Comparison of ENCODE assay signal across 8 cellular contexts in the genomic region with DNA sequence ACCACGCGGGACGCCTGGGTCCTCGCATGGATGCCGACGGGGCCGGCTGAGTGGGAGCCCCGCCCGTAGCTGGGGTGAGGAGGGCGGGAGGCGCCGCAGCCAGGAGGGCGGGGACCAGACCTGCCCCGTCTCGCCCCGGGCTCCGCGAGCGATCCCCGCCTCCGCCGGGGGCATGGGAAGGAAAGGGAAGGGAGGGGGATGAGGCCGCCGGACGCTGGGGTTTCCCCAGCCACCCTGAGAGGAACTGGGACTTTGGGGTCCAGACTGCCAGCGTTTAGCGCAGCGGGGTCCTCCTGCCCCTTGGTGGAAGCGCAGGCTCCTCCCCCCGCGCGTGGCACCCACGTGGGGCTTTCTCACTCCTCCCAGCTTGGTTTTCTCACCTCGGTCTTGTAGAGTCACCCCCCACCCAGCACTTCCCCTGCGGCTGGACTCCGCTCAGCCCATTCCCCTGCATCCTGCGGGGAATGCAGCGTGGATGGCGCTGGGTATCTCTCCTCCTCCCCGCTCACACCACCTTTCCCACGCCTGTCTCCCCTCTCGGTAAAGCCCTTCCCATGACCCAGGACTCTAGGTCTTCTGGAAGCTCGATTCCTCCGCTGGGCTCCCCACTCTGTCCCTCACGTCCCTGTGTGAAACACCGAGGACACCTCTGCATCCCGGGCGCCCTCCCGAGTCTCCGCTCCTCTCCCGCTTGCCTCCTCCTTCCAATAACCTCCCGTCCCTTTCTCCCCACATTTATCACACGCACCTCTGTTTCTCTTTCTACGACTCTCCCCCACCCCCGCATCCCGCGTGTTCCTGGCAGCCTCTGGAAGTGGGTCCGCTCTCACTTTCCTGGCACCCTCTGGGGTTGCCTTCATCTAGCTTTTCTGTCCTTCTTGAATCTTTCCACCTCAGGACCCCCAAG. TPM values are rescaled to one million over a fixed set of nuclear protein-coding genes. Genes with fewer than 3 reads are reported as not detected.
A peak's percentile ranks its signal among the peaks of the same experiment; 100 is the strongest.
DNase-seq lines count a peak whose midpoint lies in the region; TF ChIP-seq lines count a peak whose summit lies in the region.

No MANE protein-coding gene starts in this region.

- peaks cover 1% of the 10 kb centered on the region for H3K36me3 Mint-ChIP-seq in neural progenitor cell

- no peaks in the 10 kb centered on the region for H3K9me3 Mint-ChIP-seq in neural progenitor cell

- H3K9me2 ChIP-seq in OCI-LY7 (ENCODE audit: insufficient read depth, low read length), result no peaks in the 10 kb centered on the region

- POLR2A ChIA-PET in OCI-LY7 (lab: Charles Lee), result interaction anchor here (0.6 to 1.7 kb wide), 5 partner anchors 12 to 89 kb away, joined by 3 to 7 read pairs (median 3); partner anchors contain the start of gene B9D2

- TF ChIP-seq CTCF in GM10266 (IDR thresholded peaks at IDR 0.05; ENCODE audit: control insufficient read depth, insufficient read depth, low read depth, missing control alignments) (no peak), HFF-Myc (IDR thresholded peaks at IDR 0.05; ENCODE audit: low read depth, low read length, missing control alignments) (no peak), OCI-LY7 (conservative IDR thresholded peaks at IDR 0.05; ENCODE audit: low read length) (no peak), neural progenitor cell (IDR thresholded peaks at IDR 0.05) (no peak)

- H3K4me3 Mint-ChIP-seq in neural progenitor cell, result peak overlapping the region; percentile 87

- H3K36me3 ChIP-seq in OCI-LY7 (ENCODE audit: insufficient read depth, low read length) (peaks cover 37% of the 10 kb centered on the region), neural progenitor cell (no peaks in the 10 kb centered on the region), stomach smooth muscle (ENCODE audit: control insufficient read depth in 2 of 2, insufficient read depth in 2 of 2, low read length in 2 of 2) (peaks cover 4 to 6% of the 10 kb centered on the region in 2 donors)

- intact Hi-C loops in OCI-LY7 (cut with micrococcal nuclease; ENCODE audit: unreplicated experiment), result loop anchor here (1.0 to 2.0 kb wide), 3 partner anchors 24 to 89 kb away; partner anchors contain the start of gene CCDC97

- peaks cover 53% of the 10 kb centered on the region for H3K27me3 ChIP-seq in neural progenitor cell
- H3K27me3 ChIP-seq in stomach smooth muscle (ENCODE audit: control insufficient read depth in 1 of 2, insufficient read depth in 2 of 2, low read length in 2 of 2), result no peaks in the 10 kb centered on the region

- no TSS peak for BruUV-seq in OCI-LY7 (replicated peaks; lab: Mats Ljungman, UMichigan)

- H3K4me3 ChIP-seq in HFF-Myc (replicated peaks; ENCODE audit: low read depth, low read length) (peak overlapping the region; percentile 89), OCI-LY7 (ENCODE audit: low read depth, low read length, poor library complexity, severe bottlenecking) (peak overlapping the region; percentile 77), neural progenitor cell (peak overlapping the region; percentile 67), stomach smooth muscle (ENCODE audit: low read length in 2 of 2) (peak overlapping the region; percentile 81 to 84)

- no peak overlapping the region for H3K27ac Mint-ChIP-seq in neural progenitor cell

- H3K4me1 ChIP-seq in OCI-LY7 (ENCODE audit: insufficient read depth, low read length, poor library complexity, severe bottlenecking) (peaks cover 21% of the 10 kb centered on the region), neural progenitor cell (peaks cover 9% of the 10 kb centered on the region), stomach smooth muscle (ENCODE audit: control insufficient read depth, insufficient read depth, low read length) (peaks cover 29% of the 10 kb centered on the region)

- H2AFZ ChIP-seq in OCI-LY7 (ENCODE audit: low read length) (peak overlapping the region; percentile 25; the same call in 1 of the 2 replicates), neural progenitor cell (replicated peaks) (no peak overlapping the region)

- H3F3A ChIP-seq in neural progenitor cell (ENCODE audit: low read depth), result peaks cover 13% of the 10 kb centered on the region

- H4K20me1 ChIP-seq in OCI-LY7 (ENCODE audit: insufficient read depth, low read length), result peaks cover 4% of the 10 kb centered on the region
- peaks cover 12% of the 10 kb centered on the region for H4K20me1 ChIP-seq in neural progenitor cell (ENCODE audit: low read depth)

- peaks cover 38% of the 10 kb centered on the region for H3K27me3 Mint-ChIP-seq in neural progenitor cell (ENCODE audit: insufficient read depth, low read depth)

- peak; percentile 87 for DNase-seq in GM10266 (ENCODE audit: extremely low spot score)
- DNase-seq in HFF-Myc (ENCODE audit: extremely low read depth, low read depth), result no peak
- peak; percentile 56 for DNase-seq in OCI-LY7 (ENCODE audit: low spot score)
- peak; percentile 88 to 89 for DNase-seq in activated T-cell treated with anti-CD3 and anti-CD28 coated beads, Interleukin-2, amount 50 U/mL, for 48 hours
- DNase-seq in fibroblast of peridontal ligament (ENCODE audit: extremely low read depth), result peak; percentile 38
- DNase-seq in neural progenitor cell (ENCODE audit: low spot score), result peak; percentile 61
- DNase-seq in NCI-H510A treated with DMSO at 0.1 percent for 48 hours (lab: John Stamatoyannopoulos, UW), result no peak

- CTCF ChIA-PET in OCI-LY7 (lab: Charles Lee; ENCODE audit: unreplicated experiment), result no interaction called here

- H3K9me3 ChIP-seq in OCI-LY7 (ENCODE audit: low read length) (no peaks in the 10 kb centered on the region), neural progenitor cell (ENCODE audit: low read depth) (no peaks in the 10 kb centered on the region), stomach smooth muscle (ENCODE audit: control insufficient read depth in 2 of 2, low read length in 2 of 2) (no peaks in the 10 kb centered on the region)

- H3K4me1 Mint-ChIP-seq in neural progenitor cell, result peaks cover 19% of the 10 kb centered on the region

- H3K4me2 ChIP-seq in OCI-LY7 (ENCODE audit: low read length) (peak overlapping the region; percentile 78), neural progenitor cell (peak overlapping the region; percentile 86)

- H3K9ac ChIP-seq in neural progenitor cell, result no peak overlapping the region
- peak overlapping the region; percentile 60 to 68 for H3K9ac ChIP-seq in stomach smooth muscle (ENCODE audit: low read length in 2 of 2)

- H3K27ac ChIP-seq in OCI-LY7 (ENCODE audit: low read depth, low read length, poor library complexity, severe bottlenecking), result peak overlapping the region; percentile 25
- H3K27ac ChIP-seq in neural progenitor cell, result no peak overlapping the region
- no peak overlapping the region for H3K27ac ChIP-seq in stomach smooth muscle (ENCODE audit: low read length)

- H3K79me2 ChIP-seq in OCI-LY7 (ENCODE audit: insufficient read depth, low read depth, low read length) (peaks cover 42% of the 10 kb centered on the region; the same call in 1 of the 2 replicates), neural progenitor cell (ENCODE audit: low read depth) (no peaks in the 10 kb centered on the region)

RNA-seq across cellular contexts. Expression of gene TGFB1, which starts 2.1 kb away (rescaled TPM):
- 10.9 and 15.5 TPM in 2 replicates for total RNA-seq in OCI-LY7 (2014; rRNA removed; shearing (Covaris generic))
- 69.9 and 88.8 TPM in 2 replicates for total RNA-seq in OCI-LY7 (2022)
- 0.65 and 1.3 TPM in 2 replicates for total RNA-seq in neural progenitor cell (ENCODE audit: low replicate concordance)

RNA-seq across cellular contexts. Expression of gene B9D2, which starts 12.4 kb away (rescaled TPM):
- 1.7 and 3.9 TPM in 2 replicates for total RNA-seq in OCI-LY7 (2014; rRNA removed; shearing (Covaris generic))
- total RNA-seq in OCI-LY7 (2022) (3.4 and 5.2 TPM in 2 replicates), neural progenitor cell (ENCODE audit: low replicate concordance) (2.5 and 5.5 TPM in 2 replicates)

RNA-seq across cellular contexts. Expression of gene TMEM91, which starts 24.7 kb away (rescaled TPM):
- 5.6 and 10.7 TPM in 2 replicates for total RNA-seq in OCI-LY7 (2014; rRNA removed; shearing (Covaris generic))
- 12.7 and 13.5 TPM in 2 replicates for total RNA-seq in OCI-LY7 (2022)
- total RNA-seq in neural progenitor cell (ENCODE audit: low replicate concordance), result 4.5 and 10.7 TPM in 2 replicates

RNA-seq across cellular contexts. Expression of gene CCDC97, which starts 41.6 kb away (rescaled TPM):
- total RNA-seq in OCI-LY7 (2014; rRNA removed; shearing (Covaris generic)), result 14.4 and 15.0 TPM in 2 replicates
- total RNA-seq in OCI-LY7 (2022) (35.0 and 36.6 TPM in 2 replicates), neural progenitor cell (ENCODE audit: low replicate concordance) (14.1 and 19.1 TPM in 2 replicates)

RNA-seq across cellular contexts. Expression of gene EXOSC5, which starts 45.6 kb away (rescaled TPM):
- 48.3 and 55.8 TPM in 2 replicates for total RNA-seq in OCI-LY7 (2014; rRNA removed; shearing (Covaris generic))
- total RNA-seq in OCI-LY7 (2022) (36.0 and 40.0 TPM in 2 replicates), neural progenitor cell (ENCODE audit: low replicate concordance) (10.3 and 26.0 TPM in 2 replicates)

Comparison
In these comparisons a context has a peak if more than half of its experiments do, and no peak if none do; other contexts are left out.
1. DNase-seq: peak in GM10266 (single experiment), OCI-LY7 (single experiment), activated T-cell treated with anti-CD3 and anti-CD28 coated beads, Interleukin-2, amount 50 U/mL, for 48 hours (2 of 2), fibroblast of peridontal ligament (single experiment) and neural progenitor cell (single experiment); none in HFF-Myc (single experiment) and NCI-H510A treated with DMSO at 0.1 percent for 48 hours (single experiment).
2. Peak in every context shown above with its lines, with median percentiles within 50 percentile points of each other: H3K4me3 ChIP-seq.